In genomic region chr2:216349366-216349765, GRCh38 we compare ENCODE assay signal across 12 cellular contexts. TPM values are rescaled to one million over a fixed set of nuclear protein-coding genes. Genes with fewer than 3 reads are reported as not detected.
DNase-seq lines count a peak whose midpoint lies in the region; ATAC-seq and TF ChIP-seq lines count a peak whose summit lies in the region.
"Had no signal": no experiment of that assay in that cellular context is flagged by ENCODE, and none has a peak within 500 bp of the region (broad histone marks: within the 10 kb centered on the region; RNA-seq: fewer than 3 reads in every experiment).

No MANE protein-coding gene starts in this region.

- peak; percentile 5 for DNase-seq in DMS53 (lab: John Stamatoyannopoulos, UW)
- DNase-seq in DMS53 treated with DMSO at 0.1 percent for 48 hours (lab: John Stamatoyannopoulos, UW; ENCODE audit: unreplicated experiment) = no peak
- DNase-seq in Daoy (ENCODE audit: low read depth) = peak; percentile 15
- DNase-seq in RWPE2 (ENCODE audit: low spot score) = no peak
- DNase-seq in islet precursor cell = peak; percentile 70
- no peak for DNase-seq in DMS 273 treated with DMSO at 0.1 percent for 48 hours (lab: John Stamatoyannopoulos, UW)
- DNase-seq: hippocampal formation; NK-92 treated with Interleukin-12 subunit alpha and Interleukin-12 subunit beta, amount 100 ng/mL, for 24 hours; right cardiac atrium had no signal

- no peak for TF ChIP-seq CTCF in RWPE2 (IDR thresholded peaks at IDR 0.05; ENCODE audit: poor library complexity, severe bottlenecking)

- H3K9me3 ChIP-seq in RWPE2 (ENCODE audit: severe bottlenecking) = no peaks in the 10 kb centered on the region

- peak overlapping the region; percentile 26 for H3K27ac ChIP-seq in RWPE2 (ENCODE audit: poor library complexity, severe bottlenecking)
- H3K27ac ChIP-seq: 22Rv1 had no signal

- no peak overlapping the region for H3K4me3 ChIP-seq in RWPE2 (ENCODE audit: severe bottlenecking)

- H3K36me3 ChIP-seq in RWPE2 (ENCODE audit: low read depth) = no peaks in the 10 kb centered on the region

- H3K4me1 ChIP-seq in RWPE2 (ENCODE audit: insufficient read depth, poor library complexity, severe bottlenecking) = peaks cover 22% of the 10 kb centered on the region

- ATAC-seq in RWPE2 (ENCODE audit: low read depth) = peak; percentile 11; the same call in 1 of the 3 replicates
- ATAC-seq in GM21528 (IDR thresholded peaks at IDR 0.05; ENCODE audit: low FRiP score, unreplicated experiment) = no peak
- ATAC-seq in HG03565 (IDR thresholded peaks at IDR 0.05; ENCODE audit: unreplicated experiment) = no peak

- no peaks in the 10 kb centered on the region for H3K27me3 ChIP-seq in RWPE2 (ENCODE audit: insufficient read depth, poor library complexity, severe bottlenecking)

RNA-seq across cellular contexts. Expression of gene MARCHF4, which starts 22.9 kb away (rescaled TPM):
- 4.1 and 4.8 TPM in 2 replicates for total RNA-seq in Daoy (2014; rRNA removed; shearing (Covaris generic))

Comparison
In these comparisons a context has a peak if more than half of its experiments do, and no peak if none do; other contexts are left out.
1. DNase-seq: peak in DMS53 (single experiment), Daoy (single experiment) and islet precursor cell (single experiment); none in DMS53 treated with DMSO at 0.1 percent for 48 hours (single experiment), RWPE2 (single experiment) and DMS 273 treated with DMSO at 0.1 percent for 48 hours (single experiment).